In the genomic region with DNA sequence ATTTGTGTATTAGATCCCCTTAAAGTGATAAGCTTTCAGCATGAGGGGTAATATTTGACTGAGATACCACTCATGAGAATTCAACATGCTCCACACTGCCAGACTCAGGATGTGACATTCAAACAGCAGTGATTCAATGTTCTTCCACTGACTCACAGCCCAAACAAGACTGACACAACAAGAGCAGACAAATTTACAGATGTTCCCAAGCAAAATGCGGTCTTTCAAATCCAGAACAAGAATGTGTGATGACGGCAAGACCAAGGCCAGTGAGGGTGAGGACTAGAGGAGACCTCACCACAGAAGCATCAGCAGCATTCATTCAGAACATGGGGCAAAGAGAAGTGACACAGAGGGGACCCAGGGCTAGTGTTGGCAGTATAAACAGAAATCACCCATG, we compare ENCODE assay signal across 18 cellular contexts.
DNase-seq lines count a peak whose midpoint lies in the region; ATAC-seq and TF ChIP-seq lines count a peak whose summit lies in the region.
"Had no signal": no experiment of that assay in that cellular context is flagged by ENCODE, and none has a peak within 500 bp of the region (broad histone marks: within the 10 kb centered on the region; RNA-seq: fewer than 3 reads in every experiment).

No MANE protein-coding gene starts in this region.

- H3K27ac Mint-ChIP-seq in osteocyte (ENCODE audit: unreplicated experiment), result no peak overlapping the region
- H3K27ac Mint-ChIP-seq: activated CD4-positive, alpha-beta T cell treated with anti-CD3 and anti-CD28 coated beads for 36 hours; activated naive CD4-positive, alpha-beta T cell treated with anti-CD3 and anti-CD28 coated beads, Interleukin-2, amount 10 ng/mL, durations not matched to agents 7 days and 5 days; CD4-positive, alpha-beta T cell; stimulated activated effector memory CD8-positive, alpha-beta T cell treated with anti-CD3 and anti-CD28 coated beads, Interleukin-12 subunit alpha, Interleukin-12 subunit beta, amount 100 ng/mL, for 72 hours had no signal

- no peak overlapping the region for H3K4me3 Mint-ChIP-seq in osteocyte (ENCODE audit: unreplicated experiment)
- H3K4me3 Mint-ChIP-seq: activated CD4-positive, alpha-beta T cell treated with anti-CD3 and anti-CD28 coated beads for 36 hours; activated naive CD4-positive, alpha-beta T cell treated with anti-CD3 and anti-CD28 coated beads, Interleukin-2, amount 10 ng/mL, durations not matched to agents 7 days and 5 days; CD4-positive, alpha-beta T cell; stimulated activated effector memory CD8-positive, alpha-beta T cell treated with anti-CD3 and anti-CD28 coated beads, Interleukin-12 subunit alpha, Interleukin-12 subunit beta, amount 100 ng/mL, for 72 hours had no signal

- DNase-seq in HT1080 (ENCODE audit: low read depth), result peak; percentile 20
- DNase-seq in brain microvascular endothelial cell, result peak; percentile 93
- peak; percentile 65 for DNase-seq in islet precursor cell
- DNase-seq in osteocyte (ENCODE audit: extremely low spot score, unreplicated experiment), result no peak
- no peak for DNase-seq in NCI-H226
- no peak for DNase-seq in activated T-cell treated with anti-CD3 and anti-CD28 coated beads, Interleukin-2, amount 50 U/mL, for 48 hours
- DNase-seq: activated CD4-positive, alpha-beta T cell treated with anti-CD3 and anti-CD28 coated beads for 36 hours; activated naive CD4-positive, alpha-beta T cell treated with anti-CD3 and anti-CD28 coated beads, Interleukin-2, amount 10 ng/mL, durations not matched to agents 7 days and 5 days; CD4-positive, alpha-beta T cell; DMS79 treated with DMSO at 0.1 percent for 48 hours; GOT3; NCI-H146; T-helper 9 cell had no signal

- H3K9me3 Mint-ChIP-seq in osteocyte (ENCODE audit: unreplicated experiment), result peaks cover 27% of the 10 kb centered on the region
- H3K9me3 Mint-ChIP-seq: activated naive CD4-positive, alpha-beta T cell treated with anti-CD3 and anti-CD28 coated beads, Interleukin-2, amount 10 ng/mL, durations not matched to agents 7 days and 5 days; CD4-positive, alpha-beta T cell; stimulated activated effector memory CD8-positive, alpha-beta T cell treated with anti-CD3 and anti-CD28 coated beads, Interleukin-12 subunit alpha, Interleukin-12 subunit beta, amount 100 ng/mL, for 72 hours had no signal

- no peak for TF ChIP-seq CTCF in brain microvascular endothelial cell (IDR thresholded peaks at IDR 0.05; ENCODE audit: low read depth, low read length, missing control alignments)
- TF ChIP-seq CTCF in osteocyte (IDR thresholded peaks at IDR 0.05), result no peak

- H3K36me3 Mint-ChIP-seq in osteocyte (ENCODE audit: unreplicated experiment), result no peaks in the 10 kb centered on the region
- H3K36me3 Mint-ChIP-seq: activated naive CD4-positive, alpha-beta T cell treated with anti-CD3 and anti-CD28 coated beads, Interleukin-2, amount 10 ng/mL, durations not matched to agents 7 days and 5 days; stimulated activated effector memory CD8-positive, alpha-beta T cell treated with anti-CD3 and anti-CD28 coated beads, Interleukin-12 subunit alpha, Interleukin-12 subunit beta, amount 100 ng/mL, for 72 hours had no signal

- no peaks in the 10 kb centered on the region for H3K27me3 Mint-ChIP-seq in osteocyte (ENCODE audit: unreplicated experiment)
- H3K27me3 Mint-ChIP-seq: activated CD4-positive, alpha-beta T cell treated with anti-CD3 and anti-CD28 coated beads for 36 hours; activated naive CD4-positive, alpha-beta T cell treated with anti-CD3 and anti-CD28 coated beads, Interleukin-2, amount 10 ng/mL, durations not matched to agents 7 days and 5 days; CD4-positive, alpha-beta T cell had no signal

- no peak overlapping the region for H3K4me3 ChIP-seq in brain microvascular endothelial cell (ENCODE audit: low read depth, low read length)
- H3K4me3 ChIP-seq: tibial nerve had no signal

- no peaks in the 10 kb centered on the region for H3K27me3 ChIP-seq in brain microvascular endothelial cell (replicated peaks)
- H3K27me3 ChIP-seq: tibial nerve had no signal

- peak overlapping the region; percentile 84 for H3K27ac ChIP-seq in brain microvascular endothelial cell
- H3K27ac ChIP-seq: parathyroid adenoma, tibial nerve had no signal

- in situ Hi-C loops in brain microvascular endothelial cell (cut with HindIII; ENCODE audit: low pct_ligation_motif_present, low sequenced_read_pairs), result no loop called here

- ATAC-seq in HG02763 (IDR thresholded peaks at IDR 0.05; ENCODE audit: unreplicated experiment), result no peak
- ATAC-seq: activated CD4-positive, alpha-beta T cell treated with anti-CD3 and anti-CD28 coated beads for 36 hours; left lobe of liver; stimulated activated effector memory CD8-positive, alpha-beta T cell treated with anti-CD3 and anti-CD28 coated beads, Interleukin-12 subunit alpha, Interleukin-12 subunit beta, amount 100 ng/mL, for 72 hours had no signal

- no peaks in the 10 kb centered on the region for H3K36me3 ChIP-seq in brain microvascular endothelial cell (replicated peaks)
- H3K36me3 ChIP-seq: tibial nerve had no signal

- H3K4me1 Mint-ChIP-seq in osteocyte (ENCODE audit: unreplicated experiment), result no peaks in the 10 kb centered on the region
- H3K4me1 Mint-ChIP-seq: activated CD4-positive, alpha-beta T cell treated with anti-CD3 and anti-CD28 coated beads for 36 hours; activated naive CD4-positive, alpha-beta T cell treated with anti-CD3 and anti-CD28 coated beads, Interleukin-2, amount 10 ng/mL, durations not matched to agents 7 days and 5 days; stimulated activated effector memory CD8-positive, alpha-beta T cell treated with anti-CD3 and anti-CD28 coated beads, Interleukin-12 subunit alpha, Interleukin-12 subunit beta, amount 100 ng/mL, for 72 hours had no signal

Comparison
In these comparisons a context has a peak if more than half of its experiments do, and no peak if none do; other contexts are left out.
1. DNase-seq: peak in HT1080 (single experiment), brain microvascular endothelial cell (single experiment) and islet precursor cell (single experiment); none in osteocyte (single experiment), NCI-H226 (single experiment) and activated T-cell treated with anti-CD3 and anti-CD28 coated beads, Interleukin-2, amount 50 U/mL, for 48 hours (0 of 2).